In the genomic region with DNA sequence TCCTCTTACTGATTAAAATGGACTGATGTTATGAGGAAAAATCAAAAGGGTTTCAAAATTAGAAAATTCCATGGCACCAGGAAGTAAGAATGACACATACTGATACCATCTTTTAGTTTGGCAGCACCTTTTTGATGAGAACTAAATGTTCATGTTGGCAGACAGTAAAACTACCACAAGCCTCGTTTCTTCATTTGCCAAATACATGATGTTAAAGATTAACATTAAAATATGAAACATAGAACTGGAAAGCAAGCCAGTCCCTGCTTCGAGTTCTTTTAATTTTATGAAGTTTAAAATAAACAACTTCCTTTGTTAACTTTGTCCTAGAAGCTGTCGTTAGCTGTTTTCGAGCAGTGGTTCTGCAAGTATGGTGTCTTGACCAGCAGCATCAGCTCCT, we compare ENCODE assay signal across 24 cellular contexts.
DNase-seq lines count a peak whose midpoint lies in the region; ATAC-seq and TF ChIP-seq lines count a peak whose summit lies in the region.
"Had no signal": no experiment of that assay in that cellular context is flagged by ENCODE, and none has a peak within 500 bp of the region (broad histone marks: within the 10 kb centered on the region; RNA-seq: fewer than 3 reads in every experiment).

No MANE protein-coding gene starts in this region.

- no peak for DNase-seq in T-helper 1 cell
- no peak for DNase-seq in activated naive CD4-positive, alpha-beta T cell treated with anti-CD3 and anti-CD28 coated beads for 36 hours
- DNase-seq in activated naive CD4-positive, alpha-beta T cell (lab: John Stamatoyannopoulos, UW): no peak
- DNase-seq in prostate gland (ENCODE audit: low spot score): peak; percentile 34
- no peak for DNase-seq in Right ventricle myocardium inferior (ENCODE audit: missing footprints)
- DNase-seq: 8988T, ACHN, BE2C, Calu3, DMS79 treated with DMSO at 0.1 percent for 48 hours, GF-D8, Karpas-422, NCI-H1092 treated with DMSO at 0.1 percent for 48 hours, NCI-H146, NCI-H1930, NCI-H2107, NCI-H446, NCI-H524 treated with DMSO at 0.1 percent for 48 hours, NCI-H774 had no signal

- H3K4me1 ChIP-seq in prostate gland (replicated peaks): no peaks in the 10 kb centered on the region
- H3K4me1 ChIP-seq: BE2C had no signal

- ATAC-seq in HG02588 (IDR thresholded peaks at IDR 0.05; ENCODE audit: unreplicated experiment) (no peak), Right ventricle myocardium inferior (no peak)
- ATAC-seq: HCT116, HepG2 had no signal

- TF ChIP-seq CTCF in brain (conservative IDR thresholded peaks at IDR 0.05) (no peak), prostate gland (IDR thresholded peaks at IDR 0.05) (no peak)

- H3K27me3 ChIP-seq in prostate gland (replicated peaks; ENCODE audit: insufficient read depth): no peaks in the 10 kb centered on the region

- H3K27me3 Mint-ChIP-seq in T-helper 1 cell treated with Interleukin-12 subunit alpha and Interleukin-12 subunit beta and Interleukin-4 antibody, amounts not matched to agents 30 μg/mL and 1 μg/mL, for 36 hours (ENCODE audit: low read depth): no peaks in the 10 kb centered on the region
- H3K27me3 Mint-ChIP-seq in activated naive CD4-positive, alpha-beta T cell treated with anti-CD3 and anti-CD28 coated beads for 36 hours (ENCODE audit: low read depth): no peaks in the 10 kb centered on the region
- H3K27me3 Mint-ChIP-seq in brain: peaks cover 8% of the 10 kb centered on the region

- CTCF ChIA-PET in activated naive CD4-positive, alpha-beta T cell treated with anti-CD3 and anti-CD28 coated beads for 36 hours (lab: Charles Lee): no interaction called here

- no peak overlapping the region for H3K4me3 ChIP-seq in prostate gland

- H3K27ac ChIP-seq in prostate gland: peak overlapping the region in 1 of 2 donors; percentile 43

- peak overlapping the region; percentile 34 for H3K27ac Mint-ChIP-seq in T-helper 1 cell treated with Interleukin-12 subunit alpha and Interleukin-12 subunit beta and Interleukin-4 antibody, amounts not matched to agents 30 μg/mL and 1 μg/mL, for 36 hours
- H3K27ac Mint-ChIP-seq in activated naive CD4-positive, alpha-beta T cell treated with anti-CD3 and anti-CD28 coated beads for 36 hours: no peak overlapping the region
- H3K27ac Mint-ChIP-seq in brain: peak overlapping the region in 3 of 5 experiments; percentile 4 to 65 (median 4)

- peaks cover 18% of the 10 kb centered on the region for H3K4me1 Mint-ChIP-seq in T-helper 1 cell treated with Interleukin-12 subunit alpha and Interleukin-12 subunit beta and Interleukin-4 antibody, amounts not matched to agents 30 μg/mL and 1 μg/mL, for 36 hours (ENCODE audit: low read depth)
- peaks cover 11% of the 10 kb centered on the region for H3K4me1 Mint-ChIP-seq in activated naive CD4-positive, alpha-beta T cell treated with anti-CD3 and anti-CD28 coated beads for 36 hours (ENCODE audit: low read depth)
- H3K4me1 Mint-ChIP-seq in brain: peaks cover 20% of the 10 kb centered on the region

- no peaks in the 10 kb centered on the region for H3K36me3 ChIP-seq in prostate gland
- H3K36me3 ChIP-seq: BE2C had no signal

- TF ChIP-seq POLR2A in prostate gland (IDR thresholded peaks at IDR 0.05): no peak

- H3K9me3 Mint-ChIP-seq in T-helper 1 cell treated with Interleukin-12 subunit alpha and Interleukin-12 subunit beta and Interleukin-4 antibody, amounts not matched to agents 30 μg/mL and 1 μg/mL, for 36 hours: no peaks in the 10 kb centered on the region
- peaks cover 2% of the 10 kb centered on the region for H3K9me3 Mint-ChIP-seq in activated naive CD4-positive, alpha-beta T cell treated with anti-CD3 and anti-CD28 coated beads for 36 hours
- peaks cover 0 to under 1% (median 0%) of the 10 kb centered on the region in 5 experiments for H3K9me3 Mint-ChIP-seq in brain

- H3K9me3 ChIP-seq in prostate gland: no peaks in the 10 kb centered on the region
- H3K9me3 ChIP-seq: BE2C had no signal

- intact Hi-C loops in activated naive CD4-positive, alpha-beta T cell treated with anti-CD3 and anti-CD28 coated beads for 36 hours (cut with micrococcal nuclease): loop anchor here (1.0 kb wide), 1 partner anchor 9 kb away; no protein-coding TSS in a partner anchor
- intact Hi-C loops in prostate gland (cut with DNase I): no loop called here
- intact Hi-C loops in Right ventricle myocardium inferior (cut with DNase I): no loop called here

- WGBS in prostate gland: 8% methylated on average over 4 of the region's 4 CpGs

- no peak overlapping the region for H3K4me3 Mint-ChIP-seq in T-helper 1 cell treated with Interleukin-12 subunit alpha and Interleukin-12 subunit beta and Interleukin-4 antibody, amounts not matched to agents 30 μg/mL and 1 μg/mL, for 36 hours
- H3K4me3 Mint-ChIP-seq in activated naive CD4-positive, alpha-beta T cell treated with anti-CD3 and anti-CD28 coated beads for 36 hours: peak overlapping the region; percentile 19
- peak overlapping the region in 1 of 5 experiments; percentile 5 for H3K4me3 Mint-ChIP-seq in brain

- peaks cover 14% of the 10 kb centered on the region for H3K36me3 Mint-ChIP-seq in T-helper 1 cell treated with Interleukin-12 subunit alpha and Interleukin-12 subunit beta and Interleukin-4 antibody, amounts not matched to agents 30 μg/mL and 1 μg/mL, for 36 hours (ENCODE audit: low read depth)
- peaks cover 12% of the 10 kb centered on the region for H3K36me3 Mint-ChIP-seq in activated naive CD4-positive, alpha-beta T cell treated with anti-CD3 and anti-CD28 coated beads for 36 hours (ENCODE audit: low read depth)
- no peaks in the 10 kb centered on the region for H3K36me3 Mint-ChIP-seq in brain
